Comparison of ENCODE assay signal across 1 cellular context in the genomic region with DNA sequence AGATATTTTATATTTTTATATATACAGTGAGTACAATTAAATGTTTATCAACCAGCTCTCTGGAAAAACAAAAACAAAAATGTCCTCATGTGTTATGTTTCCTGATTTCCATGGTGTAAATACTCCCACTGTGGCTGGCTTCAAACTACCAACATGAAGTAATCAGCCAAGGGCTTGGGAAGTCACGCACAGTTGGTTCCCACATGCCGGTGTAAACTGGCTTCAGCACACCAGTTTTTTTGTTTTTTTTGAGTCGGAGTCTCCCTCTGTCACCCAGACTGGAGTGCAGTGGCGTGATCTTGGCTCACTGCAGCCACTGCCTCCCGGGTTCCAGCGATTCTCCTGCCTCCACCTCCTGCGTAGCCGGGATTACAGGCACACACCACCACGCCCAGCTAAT.
TF ChIP-seq lines count a peak whose summit lies in the region.

No MANE protein-coding gene starts in this region.

TF ChIP-seq in H1, 55 proteins besides CTCF, POLR2A, EP300 and RAD21:
- TF ChIP-seq RXRA (IDR thresholded peaks at IDR 0.05; ENCODE audit: insufficient read depth, low read depth, low read length), result no peak
- TF ChIP-seq KDM4A (IDR thresholded peaks at IDR 0.05; ENCODE audit: low read depth, low read length, severe bottlenecking), result no peak
- TF ChIP-seq SIRT6 (IDR thresholded peaks at IDR 0.05; ENCODE audit: low read length), result no peak
- TF ChIP-seq TBP (IDR thresholded peaks at IDR 0.05; ENCODE audit: low read depth, low read length), result no peak
- TF ChIP-seq GABPA (IDR thresholded peaks at IDR 0.05; ENCODE audit: borderline replicate concordance, insufficient read depth, low read length), result no peak
- no peak for TF ChIP-seq KDM1A (IDR thresholded peaks at IDR 0.05; ENCODE audit: borderline replicate concordance, low read length)
